Comparison of ENCODE assay signal across 14 cellular contexts in the genomic region with DNA sequence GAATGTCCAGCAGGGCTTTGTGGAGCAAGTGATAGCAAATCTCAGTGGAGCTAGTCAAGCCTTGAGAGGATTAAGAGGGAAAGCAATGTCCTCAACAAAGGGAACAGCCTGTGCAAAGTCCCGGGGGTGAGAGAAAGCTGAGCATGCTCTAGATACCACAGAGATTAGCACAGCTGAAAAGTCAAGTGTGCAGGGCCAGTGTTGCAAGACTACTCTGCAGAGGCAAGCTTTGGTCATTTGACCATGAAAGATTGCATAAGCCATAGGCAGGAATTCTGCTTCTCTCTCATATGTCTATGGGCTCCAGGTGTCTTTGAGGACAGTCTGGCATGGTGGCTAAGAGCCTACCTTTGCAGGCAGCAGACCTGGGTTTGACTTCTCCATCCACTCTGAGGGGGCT.
DNase-seq lines count a peak whose midpoint lies in the region; ATAC-seq and TF ChIP-seq lines count a peak whose summit lies in the region.
"Had no signal": no experiment of that assay in that cellular context is flagged by ENCODE, and none has a peak within 500 bp of the region (broad histone marks: within the 10 kb centered on the region; RNA-seq: fewer than 3 reads in every experiment).

No MANE protein-coding gene starts in this region.

- no peak for TF ChIP-seq CTCF in fibroblast of mammary gland (conservative IDR thresholded peaks at IDR 0.05; ENCODE audit: control insufficient read depth, insufficient read depth, low read depth, low read length)
- TF ChIP-seq CTCF in parathyroid adenoma (IDR thresholded peaks at IDR 0.05) = no peak
- TF ChIP-seq CTCF in endodermal cell (conservative IDR thresholded peaks at IDR 0.05) = no peak

- H3K27me3 ChIP-seq in parathyroid adenoma (ENCODE audit: control insufficient read depth, insufficient read depth, low read length) = no peaks in the 10 kb centered on the region
- no peaks in the 10 kb centered on the region for H3K27me3 ChIP-seq in neuronal stem cell (ENCODE audit: control insufficient read depth in 3 of 3, insufficient read depth in 3 of 3, low read depth in 1 of 3, low read length in 3 of 3)
- no peaks in the 10 kb centered on the region for H3K27me3 ChIP-seq in endodermal cell (ENCODE audit: control insufficient read depth, insufficient read depth, low read length, poor library complexity, severe bottlenecking)

- no peak overlapping the region for H3K18ac ChIP-seq in neuronal stem cell (ENCODE audit: low read length)

- H3K36me3 ChIP-seq in parathyroid adenoma (ENCODE audit: control insufficient read depth, insufficient read depth, low read length) = no peaks in the 10 kb centered on the region
- no peaks in the 10 kb centered on the region for H3K36me3 ChIP-seq in neuronal stem cell (replicated peaks in 1 of 2; ENCODE audit: control insufficient read depth in 2 of 2, insufficient read depth in 2 of 2, low read length in 2 of 2)
- no peaks in the 10 kb centered on the region for H3K36me3 ChIP-seq in endodermal cell (ENCODE audit: control insufficient read depth, insufficient read depth, low read length)
- H3K36me3 ChIP-seq: thoracic aorta had no signal

- H3K4me3 Mint-ChIP-seq in endodermal cell = no peak overlapping the region
- H3K4me3 Mint-ChIP-seq: activated CD8-positive, alpha-beta memory T cell treated with anti-CD3 and anti-CD28 coated beads, Interleukin-2, amount 10 ng/mL, durations not matched to agents 7 days and 5 days; natural killer cell treated with Interleukin-12 subunit alpha and Interleukin-12 subunit beta and Interleukin-15 and Interleukin-18, amount 100 ng/mL, for 72 hours had no signal

- no peak overlapping the region for H4K8ac ChIP-seq in neuronal stem cell (ENCODE audit: low read depth, low read length)

- H3K9me3 ChIP-seq in parathyroid adenoma (ENCODE audit: control insufficient read depth, low read length) (no peaks in the 10 kb centered on the region), neuronal stem cell (replicated peaks in 1 of 2; ENCODE audit: control insufficient read depth in 2 of 2, insufficient read depth in 1 of 2, low read depth in 1 of 2, low read length in 2 of 2) (no peaks in the 10 kb centered on the region), endodermal cell (ENCODE audit: control insufficient read depth, low read length) (no peaks in the 10 kb centered on the region)
- H3K9me3 ChIP-seq: thoracic aorta had no signal

- no peak overlapping the region for H2BK5ac ChIP-seq in neuronal stem cell (ENCODE audit: low read length)

- H4K91ac ChIP-seq in neuronal stem cell (ENCODE audit: low read depth, low read length, poor library complexity) = no peak overlapping the region

- no peak overlapping the region for H3K23ac ChIP-seq in neuronal stem cell (ENCODE audit: low read depth, low read length, poor library complexity)

- no peak overlapping the region for H3K4ac ChIP-seq in neuronal stem cell (ENCODE audit: low read length)

- no peak for ATAC-seq in HG03095 (IDR thresholded peaks at IDR 0.05; ENCODE audit: unreplicated experiment)
- ATAC-seq: activated CD8-positive, alpha-beta memory T cell treated with anti-CD3 and anti-CD28 coated beads, Interleukin-2, amount 10 ng/mL, durations not matched to agents 7 days and 5 days; activated naive CD4-positive, alpha-beta T cell treated with anti-CD3 and anti-CD28 coated beads, Interleukin-2, amount 50 U/mL, for 72 hours had no signal

- H3K79me2 ChIP-seq in parathyroid adenoma = no peaks in the 10 kb centered on the region

- H3K4me1 Mint-ChIP-seq in endodermal cell = no peaks in the 10 kb centered on the region

- H3K36me3 Mint-ChIP-seq in endodermal cell (ENCODE audit: low read depth) = peaks cover 3% of the 10 kb centered on the region
- H3K36me3 Mint-ChIP-seq: activated CD8-positive, alpha-beta memory T cell treated with anti-CD3 and anti-CD28 coated beads, Interleukin-2, amount 10 ng/mL, durations not matched to agents 7 days and 5 days; activated naive CD4-positive, alpha-beta T cell treated with anti-CD3 and anti-CD28 coated beads, Interleukin-2, amount 50 U/mL, for 72 hours; natural killer cell treated with Interleukin-12 subunit alpha and Interleukin-12 subunit beta and Interleukin-15 and Interleukin-18, amount 100 ng/mL, for 72 hours had no signal

- H3K14ac ChIP-seq in neuronal stem cell (ENCODE audit: low read length) = no peak overlapping the region

- H3K27ac Mint-ChIP-seq in endodermal cell = no peak overlapping the region
- H3K27ac Mint-ChIP-seq: activated CD8-positive, alpha-beta memory T cell treated with anti-CD3 and anti-CD28 coated beads, Interleukin-2, amount 10 ng/mL, durations not matched to agents 7 days and 5 days; natural killer cell treated with Interleukin-12 subunit alpha and Interleukin-12 subunit beta and Interleukin-15 and Interleukin-18, amount 100 ng/mL, for 72 hours had no signal

- H2AFZ ChIP-seq in parathyroid adenoma = no peak overlapping the region
- H2AFZ ChIP-seq in neuronal stem cell (ENCODE audit: low read length) = no peak overlapping the region

- no peak overlapping the region for H3K9ac ChIP-seq in parathyroid adenoma
- no peak overlapping the region for H3K9ac ChIP-seq in neuronal stem cell (ENCODE audit: low read depth, low read length, poor library complexity)
- no peak overlapping the region for H3K9ac ChIP-seq in endodermal cell (ENCODE audit: extremely low read depth, low read length, poor library complexity, severe bottlenecking)

- H2BK12ac ChIP-seq in neuronal stem cell (ENCODE audit: low read length) = no peak overlapping the region

- H3K79me1 ChIP-seq in neuronal stem cell (ENCODE audit: low read depth, low read length) = no peaks in the 10 kb centered on the region

- no peak overlapping the region for H2BK15ac ChIP-seq in neuronal stem cell (ENCODE audit: low read length)

- WGBS in neuronal stem cell (ENCODE audit: extremely low coverage in 2 of 2, insufficient read length in 2 of 2, insufficient replicate concordance in 1 of 2), 2 donors = no CpG with 5 or more reads among the region's 1 CpG
- WGBS in endodermal cell (ENCODE audit: insufficient coverage in 1 of 2, insufficient read length in 1 of 2), 2 experiments = 83 to 95% methylated on average over 1 of the region's 1 CpG

- no peak overlapping the region for H3K4me3 ChIP-seq in fibroblast of mammary gland (ENCODE audit: control insufficient read depth, low read depth, low read length)
- H3K4me3 ChIP-seq in parathyroid adenoma (ENCODE audit: low read depth, low read length) = no peak overlapping the region
- no peak overlapping the region for H3K4me3 ChIP-seq in neuronal stem cell (ENCODE audit: low read length in 2 of 2)
- H3K4me3 ChIP-seq in endodermal cell (ENCODE audit: low read length) = no peak overlapping the region
- H3K4me3 ChIP-seq: thoracic aorta had no signal

- H3K4me2 ChIP-seq in parathyroid adenoma (ENCODE audit: low read length) (no peak overlapping the region), neuronal stem cell (ENCODE audit: insufficient read depth, low read length, poor library complexity, severe bottlenecking) (no peak overlapping the region)

- H3K9me3 Mint-ChIP-seq in endodermal cell = peaks cover 7% of the 10 kb centered on the region
- H3K9me3 Mint-ChIP-seq: natural killer cell treated with Interleukin-12 subunit alpha and Interleukin-12 subunit beta and Interleukin-15 and Interleukin-18, amount 100 ng/mL, for 72 hours had no signal

- peaks cover 1% of the 10 kb centered on the region for H3K27me3 Mint-ChIP-seq in endodermal cell (ENCODE audit: insufficient read depth)
- H3K27me3 Mint-ChIP-seq: natural killer cell treated with Interleukin-12 subunit alpha and Interleukin-12 subunit beta and Interleukin-15 and Interleukin-18, amount 100 ng/mL, for 72 hours had no signal

- peak overlapping the region; percentile 93 for H3K27ac ChIP-seq in parathyroid adenoma
- H3K27ac ChIP-seq in neuronal stem cell (replicated peaks; ENCODE audit: low read length) = no peak overlapping the region
- H3K27ac ChIP-seq in endodermal cell (ENCODE audit: low read depth, low read length) = no peak overlapping the region
- H3K27ac ChIP-seq: thoracic aorta had no signal

- H3K4me1 ChIP-seq in parathyroid adenoma (peaks cover 34% of the 10 kb centered on the region), neuronal stem cell (ENCODE audit: control insufficient read depth in 2 of 2, insufficient read depth in 1 of 2, low read depth in 1 of 2, low read length in 2 of 2) (peaks cover 0 to 4% of the 10 kb centered on the region in 2 donors), endodermal cell (ENCODE audit: control insufficient read depth, insufficient read depth, low read length) (peaks cover 3% of the 10 kb centered on the region)

- H2AK5ac ChIP-seq in neuronal stem cell (ENCODE audit: low read depth, low read length) = no peak overlapping the region

- no peak overlapping the region for H2BK120ac ChIP-seq in neuronal stem cell (ENCODE audit: low read depth, low read length)

- DNase-seq in GM03348 (ENCODE audit: low spot score) (peak; percentile 48), NCI-H2029 (lab: John Stamatoyannopoulos, UW) (peak; percentile 62), fibroblast of mammary gland (ENCODE audit: low read depth) (peak; percentile 51), neuronal stem cell (ENCODE audit: low spot score) (no peak), endodermal cell (no peak)
- DNase-seq in activated naive CD4-positive, alpha-beta T cell treated with anti-CD3 and anti-CD28 coated beads, Interleukin-2, amount 50 U/mL, for 16 hours = no peak
- DNase-seq: activated CD8-positive, alpha-beta memory T cell treated with anti-CD3 and anti-CD28 coated beads, Interleukin-2, amount 10 ng/mL, durations not matched to agents 7 days and 5 days; NCI-H510A; SHP77 had no signal

Comparison
In these comparisons a context has a peak if more than half of its experiments do, and no peak if none do; other contexts are left out.
1. DNase-seq: peak in GM03348 (single experiment), NCI-H2029 (single experiment) and fibroblast of mammary gland (single experiment); none in activated naive CD4-positive, alpha-beta T cell treated with anti-CD3 and anti-CD28 coated beads, Interleukin-2, amount 50 U/mL, for 16 hours (single experiment), neuronal stem cell (single experiment) and endodermal cell (single experiment).